In genomic region chr7:138752568-138753518, GRCh38 we compare ENCODE assay signal across 9 cellular contexts. TPM values are rescaled to one million over a fixed set of nuclear protein-coding genes. Genes with fewer than 3 reads are reported as not detected.
DNase-seq lines count a peak whose midpoint lies in the region; ATAC-seq, FAIRE-seq and TF ChIP-seq lines count a peak whose summit lies in the region.
"Had no signal": no experiment of that assay in that cellular context is flagged by ENCODE, and none has a peak within 500 bp of the region (broad histone marks: within the 10 kb centered on the region; RNA-seq: fewer than 3 reads in every experiment).

No MANE protein-coding gene starts in this region.

- TF ChIP-seq POLR2A in GM12892 (IDR thresholded peaks at IDR 0.05; ENCODE audit: low read depth, low read length): no peak

- H3K27ac ChIP-seq in BLaER1: peak overlapping the region; percentile 55

- no peaks in the 10 kb centered on the region for H3K36me3 ChIP-seq in BLaER1

- ATAC-seq in GM21423 (IDR thresholded peaks at IDR 0.05; ENCODE audit: unreplicated experiment): peak; percentile 89
- ATAC-seq in activated CD4-positive, CD25-positive, alpha-beta regulatory T cell treated with anti-CD3 and anti-CD28 coated beads, Interleukin-2, amount 50 U/mL, for 24 hours: peak; percentile 95 to 97

- TF ChIP-seq CTCF in LNCaP clone FGC (IDR thresholded peaks at IDR 0.05; ENCODE audit: control insufficient read depth, extremely low read depth, insufficient read depth) (0 out of 2 replicates have a peak, but pooled peaks have one; percentile 8), foreskin fibroblast (IDR thresholded peaks at IDR 0.05; ENCODE audit: low read depth, low read length) (no peak)

- no peaks in the 10 kb centered on the region for H3K27me3 ChIP-seq in BLaER1

- DNase-seq in LNCaP clone FGC (ENCODE audit: low read depth): peak; percentile 85
- peak; percentile 98 for DNase-seq in central memory CD4-positive, alpha-beta T cell
- peak; percentile 69 to 90 (median 74) for DNase-seq in stimulated activated CD4-positive, alpha-beta T cell treated with anti-CD3 and anti-CD28 coated beads, Interleukin-12 subunit alpha, Interleukin-12 subunit beta, amount 100 ng/mL, for 48 hours (ENCODE audit: low read depth in 2 of 3, low spot score in 1 of 3)
- no peak for DNase-seq in GM12892 (ENCODE audit: insufficient read length)
- no peak for DNase-seq in foreskin fibroblast

- peaks cover 34% of the 10 kb centered on the region for H3K4me1 ChIP-seq in BLaER1

- H3K4me3 ChIP-seq in BLaER1 (no peak overlapping the region), LNCaP clone FGC (ENCODE audit: low read depth, low read length) (no peak overlapping the region), foreskin fibroblast (ENCODE audit: low read depth in 1 of 2, low read length in 2 of 2) (no peak overlapping the region)

- no peak for FAIRE-seq in GM12892 (lab: Jason Lieb, UNC)
- FAIRE-seq: endometrium had no signal

- no peaks in the 10 kb centered on the region for H3K9me3 ChIP-seq in BLaER1

- peak overlapping the region; percentile 20; the same call in 1 of the 2 replicates for H3K9ac ChIP-seq in BLaER1

- peak overlapping the region; percentile 63 for H3K4me2 ChIP-seq in BLaER1

- no peaks in the 10 kb centered on the region for H4K20me1 ChIP-seq in BLaER1

RNA-seq across cellular contexts. Expression of gene TMEM213, which starts 45.0 kb away (rescaled TPM):
- not detected for polyA plus RNA-seq in GM12892 (2012; ENCODE audit: missing spikeins)

RNA-seq across cellular contexts. Expression of gene ATP6V0A4, which starts 45.2 kb away (rescaled TPM):
- 0.17 TPM for polyA plus RNA-seq in GM12892 (2012; ENCODE audit: missing spikeins)

RNA-seq across cellular contexts. Expression of gene SVOPL, which starts 51.7 kb away (rescaled TPM):
- polyA plus RNA-seq in GM12892 (2012; ENCODE audit: missing spikeins): not detected

Comparison
In these comparisons a context has a peak if more than half of its experiments do, and no peak if none do; other contexts are left out.
1. DNase-seq: peak in LNCaP clone FGC (single experiment), central memory CD4-positive, alpha-beta T cell (single experiment) and stimulated activated CD4-positive, alpha-beta T cell treated with anti-CD3 and anti-CD28 coated beads, Interleukin-12 subunit alpha, Interleukin-12 subunit beta, amount 100 ng/mL, for 48 hours (3 of 3); none in GM12892 (single experiment) and foreskin fibroblast (0 of 2).